8 cellular contexts compared by ENCODE assay signal in genomic region chr22:36873614-36874308, GRCh38. TPM values are rescaled to one million over a fixed set of nuclear protein-coding genes. Genes with fewer than 3 reads are reported as not detected.
DNase-seq lines count a peak whose midpoint lies in the region; ATAC-seq, FAIRE-seq and TF ChIP-seq lines count a peak whose summit lies in the region.

No MANE protein-coding gene starts in this region.

- peaks cover 19% of the 10 kb centered on the region for H3K4me1 ChIP-seq in CD4-positive, alpha-beta memory T cell (ENCODE audit: insufficient read depth, low read length)
- H3K4me1 ChIP-seq in PC-9 (replicated peaks; ENCODE audit: insufficient read depth) (peaks cover 61% of the 10 kb centered on the region), keratinocyte (ENCODE audit: control insufficient read depth, extremely low read depth, insufficient read depth, low read length) (peaks cover 40% of the 10 kb centered on the region)

- H3K36me3 ChIP-seq in CD4-positive, alpha-beta memory T cell (ENCODE audit: insufficient read depth, low read length): no peaks in the 10 kb centered on the region
- H3K36me3 ChIP-seq in PC-9 (ENCODE audit: low read depth): no peaks in the 10 kb centered on the region
- no peaks in the 10 kb centered on the region for H3K36me3 ChIP-seq in keratinocyte (ENCODE audit: control insufficient read depth in 2 of 2, extremely low read depth in 1 of 2, insufficient read depth in 2 of 2, low read length in 2 of 2)

- H2AFZ ChIP-seq in PC-9 (peak overlapping the region; percentile 64), keratinocyte (ENCODE audit: control insufficient read depth, low read length) (peak overlapping the region; percentile 77)

- peak; percentile 88 for FAIRE-seq in keratinocyte (lab: Jason Lieb, UNC)

- dilution Hi-C loops in keratinocyte (cut with MboI; ENCODE audit: extremely low pct_ligation_motif_present, low sequenced_read_pairs): no loop called here

- no peaks in the 10 kb centered on the region for H3K27me3 ChIP-seq in CD4-positive, alpha-beta memory T cell (ENCODE audit: insufficient read depth, low read length)
- H3K27me3 ChIP-seq in PC-9 (ENCODE audit: insufficient read depth, low read depth): no peaks in the 10 kb centered on the region
- H3K27me3 ChIP-seq in keratinocyte (ENCODE audit: control insufficient read depth, extremely low read depth, insufficient read depth, low read length): peaks cover 4% of the 10 kb centered on the region

- peak; percentile 75 for ATAC-seq in GM18873 (IDR thresholded peaks at IDR 0.05; ENCODE audit: low FRiP score, unreplicated experiment)
- ATAC-seq in HG03103 (IDR thresholded peaks at IDR 0.05; ENCODE audit: low read depth, unreplicated experiment): peak; percentile 68

- H3K4me2 ChIP-seq in PC-9: peak overlapping the region; percentile 62
- H3K4me2 ChIP-seq in keratinocyte (ENCODE audit: control insufficient read depth, extremely low read depth, insufficient read depth, low read depth, low read length): peak overlapping the region; percentile 62

- peak in 2 of 5 donors; percentile 25 to 34 for DNase-seq in CD4-positive, alpha-beta memory T cell
- DNase-seq in PC-9 (peak; percentile 66 to 97), keratinocyte (ENCODE audit: low read depth, low spot score) (peak; percentile 41), DMS53 (lab: John Stamatoyannopoulos, UW) (no peak)
- peak; percentile 59 for DNase-seq in stimulated activated CD8-positive, alpha-beta memory T cell treated with anti-CD3 and anti-CD28 coated beads, Interleukin-4, amount 100 ng/mL, for 48 hours

- peak overlapping the region; percentile 81 to 91 (median 87) for H3K27ac Mint-ChIP-seq in CD4-positive, alpha-beta memory T cell
- H3K27ac Mint-ChIP-seq in brain: no peak overlapping the region

- H3F3A ChIP-seq in PC-9 (ENCODE audit: insufficient read depth, low read depth): peaks cover 53% of the 10 kb centered on the region

- CTCF ChIA-PET in CD4-positive, alpha-beta memory T cell (lab: Charles Lee; ENCODE audit: partially characterized antibody): interaction anchor here (1.0 to 4.4 kb wide), 6 partner anchors 10 to 105 kb away, joined by 3 to 37 read pairs (median 8); no protein-coding TSS in a partner anchor
- CTCF ChIA-PET in PC-9 (lab: Charles Lee): interaction anchor here (0.6 to 1.4 kb wide), 6 partner anchors 18 to 170 kb away, joined by 3 to 8 read pairs (median 5); no protein-coding TSS in a partner anchor

- H3K27me3 Mint-ChIP-seq in CD4-positive, alpha-beta memory T cell: no peaks in the 10 kb centered on the region
- peaks cover 13% of the 10 kb centered on the region for H3K27me3 Mint-ChIP-seq in brain

- peaks cover 24 to 38% of the 10 kb centered on the region in 2 donors for H3K36me3 Mint-ChIP-seq in CD4-positive, alpha-beta memory T cell
- H3K36me3 Mint-ChIP-seq in brain: no peaks in the 10 kb centered on the region

- peak overlapping the region in 7 of 8 donors; percentile 23 to 54 (median 42) for H3K4me3 Mint-ChIP-seq in CD4-positive, alpha-beta memory T cell
- H3K4me3 Mint-ChIP-seq in brain: no peak overlapping the region

- intact Hi-C loops in CD4-positive, alpha-beta memory T cell (cut with micrococcal nuclease): loop anchor here (1.0 kb wide), 1 partner anchor 104 kb away; no protein-coding TSS in a partner anchor
- intact Hi-C loops in PC-9 (cut with micrococcal nuclease; ENCODE audit: unreplicated experiment): loop anchor here (1.0 to 5.0 kb wide), 5 partner anchors 39 to 326 kb away; partner anchors contain the start of gene CSF2RB

- H3K4me1 Mint-ChIP-seq in CD4-positive, alpha-beta memory T cell: peaks cover 10 to 15% (median 13%) of the 10 kb centered on the region in 4 donors
- no peaks in the 10 kb centered on the region for H3K4me1 Mint-ChIP-seq in brain

- H3K9me1 ChIP-seq in keratinocyte (ENCODE audit: control insufficient read depth, extremely low read depth, insufficient read depth, low read length): peaks cover 2% of the 10 kb centered on the region

- H3K79me2 ChIP-seq in PC-9 (ENCODE audit: low read depth): no peaks in the 10 kb centered on the region
- no peaks in the 10 kb centered on the region for H3K79me2 ChIP-seq in keratinocyte (ENCODE audit: control insufficient read depth, insufficient read depth, low read length)

- peak; percentile 80 for TF ChIP-seq CTCF in PC-9 (conservative IDR thresholded peaks at IDR 0.05)
- TF ChIP-seq CTCF in brain (conservative IDR thresholded peaks at IDR 0.05): peak; percentile 42 to 50
- peak; percentile 76 to 91 (median 79) for TF ChIP-seq CTCF in keratinocyte (optimal IDR thresholded peaks at IDR 0.05 in 1 of 3, IDR thresholded peaks at IDR 0.05 in 1 of 3, conservative IDR thresholded peaks at IDR 0.05 in 1 of 3; ENCODE audit: extremely low read depth in 1 of 3, insufficient read depth in 2 of 3, low read length in 3 of 3)

- H3K27ac ChIP-seq in CD4-positive, alpha-beta memory T cell (ENCODE audit: low read depth, low read length): peak overlapping the region; percentile 27
- H3K27ac ChIP-seq in PC-9 (peak overlapping the region; percentile 90), keratinocyte (ENCODE audit: control insufficient read depth, insufficient read depth, low read length) (peak overlapping the region; percentile 60)

- H3K9ac ChIP-seq in keratinocyte (ENCODE audit: control insufficient read depth, extremely low read depth, insufficient read depth, low read length): peak overlapping the region; percentile 51

- no peak overlapping the region for H3K4me3 ChIP-seq in CD4-positive, alpha-beta memory T cell (ENCODE audit: low read length in 2 of 2)
- H3K4me3 ChIP-seq in PC-9 (peak overlapping the region; percentile 8; the same call in 1 of the 2 replicates), keratinocyte (ENCODE audit: control insufficient read depth in 2 of 3, extremely low read depth in 1 of 3, insufficient read depth in 2 of 3, low read depth in 1 of 3, low read length in 3 of 3) (peak overlapping the region in 2 of 3 experiments; percentile 9 to 16)

- no TSS peak for BruUV-seq in PC-9 (replicated peaks; lab: Mats Ljungman, UMichigan)

- POLR2A ChIA-PET in CD4-positive, alpha-beta memory T cell (lab: Charles Lee; ENCODE audit: partially characterized antibody): interaction anchor here (0.6 to 2.1 kb wide), 7 partner anchors 8 to 98 kb away, joined by 3 to 15 read pairs (median 3); partner anchors contain the start of genes IFT27 and NCF4
- POLR2A ChIA-PET in PC-9 (lab: Charles Lee; ENCODE audit: unreplicated experiment): interaction anchor here (0.6 kb wide), 4 partner anchors 33 to 582 kb away, joined by 3 to 7 read pairs (median 4); no protein-coding TSS in a partner anchor

- H3K9me3 ChIP-seq in CD4-positive, alpha-beta memory T cell (ENCODE audit: control insufficient read depth in 1 of 2, low read length in 2 of 2): no peaks in the 10 kb centered on the region
- H3K9me3 ChIP-seq in PC-9 (ENCODE audit: insufficient read depth, low read depth) (no peaks in the 10 kb centered on the region), keratinocyte (ENCODE audit: control insufficient read depth, low read depth, low read length) (no peaks in the 10 kb centered on the region)

- no peaks in the 10 kb centered on the region for H3K9me3 Mint-ChIP-seq in CD4-positive, alpha-beta memory T cell
- H3K9me3 Mint-ChIP-seq in brain: peaks cover 0 to 8% (median 0%) of the 10 kb centered on the region in 5 experiments

- no peaks in the 10 kb centered on the region for H4K20me1 ChIP-seq in PC-9 (ENCODE audit: insufficient read depth)
- no peaks in the 10 kb centered on the region for H4K20me1 ChIP-seq in keratinocyte (ENCODE audit: control insufficient read depth, extremely low read depth, insufficient read depth, low read length)

- no peaks in the 10 kb centered on the region for H3K9me2 ChIP-seq in PC-9 (ENCODE audit: insufficient read depth)

RNA-seq across cellular contexts. Expression of gene NCF4, which starts 13.0 kb away (rescaled TPM):
- total RNA-seq in CD4-positive, alpha-beta memory T cell: 10 to 100 TPM; 16.6 to 17.5 TPM
- 10 to 100 TPM; 26.8 to 28.0 TPM for polyA plus RNA-seq in CD4-positive, alpha-beta memory T cell
- 3.9 and 4.5 TPM in 2 replicates for total RNA-seq in PC-9 (2021)
- polyA plus RNA-seq in brain (ENCODE audit: insufficient read depth, low read depth, low replicate concordance) (1.3 TPM), keratinocyte (0.37 to 0.42 TPM in 2 of 3 replicates, not detected in the other)
- 0.89 TPM for polyA plus RNA-seq in keratinocyte (2011; ENCODE audit: low read depth)
- 0.05 and 0.10 TPM in 2 replicates for polyA plus RNA-seq in keratinocyte (2011; cell fraction: cytosol; rRNA removed)
- 0.10 and 0.31 TPM in 2 replicates for polyA plus RNA-seq in keratinocyte (2011; cell fraction: nucleus; rRNA removed)
- polyA plus RNA-seq in keratinocyte (2012; ENCODE audit: low replicate concordance): 0.13 and 0.42 TPM in 2 replicates
- 0.20 TPM in 1 of 3 replicates, not detected in the others for polyA minus RNA-seq in keratinocyte
- not detected for polyA minus RNA-seq in keratinocyte (2011; cell fraction: cytosol; rRNA and poly(A)+ RNA removed)
- polyA minus RNA-seq in keratinocyte (2011; cell fraction: nucleus; rRNA and poly(A)+ RNA removed): not detected in 2 replicates

RNA-seq across cellular contexts. Expression of gene CSF2RB, which starts 39.7 kb away (rescaled TPM):
- 1 to 10 TPM; 1.2 TPM for total RNA-seq in CD4-positive, alpha-beta memory T cell
- under 1 TPM in 1 of 2 donors, not detected in 1; 0.34 TPM for polyA plus RNA-seq in CD4-positive, alpha-beta memory T cell
- not detected in 2 replicates for total RNA-seq in PC-9 (2021)
- 0.20 TPM for polyA plus RNA-seq in brain (ENCODE audit: insufficient read depth, low read depth, low replicate concordance)
- polyA plus RNA-seq in keratinocyte: 0.02 to 0.08 TPM (median 0.08 TPM) in 3 replicates
- polyA plus RNA-seq in keratinocyte (2011; ENCODE audit: low read depth): 0.11 TPM
- 0.07 TPM in 1 of 2 replicates, not detected in the other for polyA plus RNA-seq in keratinocyte (2011; cell fraction: cytosol; rRNA removed)
- 0.11 and 0.15 TPM in 2 replicates for polyA plus RNA-seq in keratinocyte (2011; cell fraction: nucleus; rRNA removed)
- 0.62 TPM in 1 of 2 replicates, not detected in the other for polyA plus RNA-seq in keratinocyte (2012; ENCODE audit: low replicate concordance)
- polyA minus RNA-seq in keratinocyte: 0.10 to 0.20 TPM in 2 of 3 replicates, not detected in the other
- not detected for polyA minus RNA-seq in keratinocyte (2011; cell fraction: cytosol; rRNA and poly(A)+ RNA removed)
- polyA minus RNA-seq in keratinocyte (2011; cell fraction: nucleus; rRNA and poly(A)+ RNA removed): 0.16 and 0.32 TPM in 2 replicates

RNA-seq across cellular contexts. Expression of gene PVALB, which starts 56.9 kb away (rescaled TPM):
- not detected for total RNA-seq in CD4-positive, alpha-beta memory T cell
- not detected for polyA plus RNA-seq in CD4-positive, alpha-beta memory T cell
- not detected in 2 replicates for total RNA-seq in PC-9 (2021)
- polyA plus RNA-seq in brain (ENCODE audit: insufficient read depth, low read depth, low replicate concordance) (23.8 TPM), keratinocyte (not detected in 3 replicates)
- not detected for polyA plus RNA-seq in keratinocyte (2011; ENCODE audit: low read depth)
- not detected in 2 replicates for polyA plus RNA-seq in keratinocyte (2011; cell fraction: cytosol; rRNA removed)
- polyA plus RNA-seq in keratinocyte (2011; cell fraction: nucleus; rRNA removed): not detected in 2 replicates
- not detected in 2 replicates for polyA plus RNA-seq in keratinocyte (2012; ENCODE audit: low replicate concordance)
- not detected in 3 replicates for polyA minus RNA-seq in keratinocyte
- polyA minus RNA-seq in keratinocyte (2011; cell fraction: cytosol; rRNA and poly(A)+ RNA removed): not detected
- not detected in 2 replicates for polyA minus RNA-seq in keratinocyte (2011; cell fraction: nucleus; rRNA and poly(A)+ RNA removed)

Comparison
In these comparisons a context has a peak if more than half of its experiments do, and no peak if none do; other contexts are left out.
1. H3K27ac ChIP-seq: peak in every context shown above with its lines; median percentile 90 in PC-9; 60 in keratinocyte; 27 in CD4-positive, alpha-beta memory T cell.
2. H3K4me3 ChIP-seq: peak in PC-9 (single experiment) and keratinocyte (2 of 3); none in CD4-positive, alpha-beta memory T cell (0 of 2).
3. H3K27ac Mint-ChIP-seq: peak in CD4-positive, alpha-beta memory T cell (7 of 7); none in brain (0 of 5).
4. H3K4me3 Mint-ChIP-seq: peak in CD4-positive, alpha-beta memory T cell (7 of 8); none in brain (0 of 5).
5. RNA of gene NCF4, which starts 13.0 kb away (polyA plus RNA-seq): 26.8 to 28.0 TPM in CD4-positive, alpha-beta memory T cell; 1.3 TPM in brain (single experiment) and 0.05 to 0.89 TPM in keratinocyte; every median in the first group is over 10 times any median in the second.
6. RNA of gene PVALB, which starts 56.9 kb away (polyA plus RNA-seq): 23.8 TPM in brain (single experiment); not detected in CD4-positive, alpha-beta memory T cell and not detected in keratinocyte; every median in the first group is over 10 times any median in the second.
7. Peak in every context shown above with its lines, with median percentiles within 50 percentile points of each other: CTCF ChIP-seq.